Comparison of ENCODE assay signal across 16 cellular contexts in genomic region chrX:39900788-39901170, GRCh38.
DNase-seq lines count a peak whose midpoint lies in the region; ATAC-seq and TF ChIP-seq lines count a peak whose summit lies in the region.
"Had no signal": no experiment of that assay in that cellular context is flagged by ENCODE, and none has a peak within 500 bp of the region (broad histone marks: within the 10 kb centered on the region; RNA-seq: fewer than 3 reads in every experiment).

No MANE protein-coding gene starts in this region.

- 24% methylated on average over 11 of the region's 11 CpGs for WGBS in smooth muscle cell (ENCODE audit: low lambda C conversion rate)

- H3K79me2 ChIP-seq in smooth muscle cell (ENCODE audit: low read depth), result no peaks in the 10 kb centered on the region

- no peaks in the 10 kb centered on the region for H3K27me3 ChIP-seq in smooth muscle cell (ENCODE audit: low read depth)

- H4K20me1 ChIP-seq in smooth muscle cell (ENCODE audit: low read depth), result no peaks in the 10 kb centered on the region

- H3K9me3 Mint-ChIP-seq in natural killer cell, result no peaks in the 10 kb centered on the region
- H3K9me3 Mint-ChIP-seq: natural killer cell treated with Interleukin-12 subunit alpha and Interleukin-12 subunit beta and Interleukin-15 and Interleukin-18, amount 100 ng/mL, for 72 hours; stimulated activated memory B cell treated with anti-CD40 and anti-IgM and Interleukin-4, amounts not matched to agents 10 μg/mL and 1 μg/mL and 100 μg/mL, for 72 hours had no signal

- H3F3A ChIP-seq in smooth muscle cell (ENCODE audit: low read depth), result peaks cover 4% of the 10 kb centered on the region

- no peaks in the 10 kb centered on the region for H3K36me3 Mint-ChIP-seq in natural killer cell
- H3K36me3 Mint-ChIP-seq: natural killer cell treated with Interleukin-12 subunit alpha and Interleukin-12 subunit beta and Interleukin-15 and Interleukin-18, amount 100 ng/mL, for 72 hours; stimulated activated memory B cell treated with anti-CD40 and anti-IgM and Interleukin-4, amounts not matched to agents 10 μg/mL and 1 μg/mL and 100 μg/mL, for 72 hours had no signal

- no peak for ATAC-seq in natural killer cell
- ATAC-seq in GM19324 (IDR thresholded peaks at IDR 0.05; ENCODE audit: low FRiP score, unreplicated experiment), result no peak
- ATAC-seq: K562; natural killer cell treated with Interleukin-12 subunit alpha and Interleukin-12 subunit beta and Interleukin-15 and Interleukin-18, amount 100 ng/mL, for 72 hours; stimulated activated memory B cell treated with anti-CD40 and anti-IgM and Interleukin-4, amounts not matched to agents 10 μg/mL and 1 μg/mL and 100 μg/mL, for 72 hours had no signal

- H3K4me3 Mint-ChIP-seq in natural killer cell, result no peak overlapping the region
- H3K4me3 Mint-ChIP-seq: natural killer cell treated with Interleukin-12 subunit alpha and Interleukin-12 subunit beta and Interleukin-15 and Interleukin-18, amount 100 ng/mL, for 72 hours; stimulated activated memory B cell treated with anti-CD40 and anti-IgM and Interleukin-4, amounts not matched to agents 10 μg/mL and 1 μg/mL and 100 μg/mL, for 72 hours had no signal

- H3K4me1 ChIP-seq in smooth muscle cell (ENCODE audit: low read depth), result peaks cover 39% of the 10 kb centered on the region

- no peak overlapping the region for H3K27ac ChIP-seq in smooth muscle cell (ENCODE audit: low read depth)

- peaks cover 13 to 44% of the 10 kb centered on the region in 2 donors for H3K27me3 Mint-ChIP-seq in natural killer cell (ENCODE audit: low read depth in 2 of 2)

- H3K4me2 ChIP-seq in smooth muscle cell, result peak overlapping the region; percentile 79

- H3K4me1 Mint-ChIP-seq in natural killer cell, result peaks cover 0 to 7% of the 10 kb centered on the region in 2 donors

- H3K4me3 ChIP-seq in fibroblast of villous mesenchyme (ENCODE audit: low read depth, low read length), result no peak overlapping the region
- H3K4me3 ChIP-seq in smooth muscle cell, result peak overlapping the region; percentile 10
- H3K4me3 ChIP-seq: K562 had no signal

- H2AFZ ChIP-seq in smooth muscle cell (ENCODE audit: low read depth), result peak overlapping the region; percentile 53

- H3K27ac Mint-ChIP-seq in natural killer cell, result no peak overlapping the region
- H3K27ac Mint-ChIP-seq: natural killer cell treated with Interleukin-12 subunit alpha and Interleukin-12 subunit beta and Interleukin-15 and Interleukin-18, amount 100 ng/mL, for 72 hours; stimulated activated memory B cell treated with anti-CD40 and anti-IgM and Interleukin-4, amounts not matched to agents 10 μg/mL and 1 μg/mL and 100 μg/mL, for 72 hours had no signal

- no peaks in the 10 kb centered on the region for H3K9me3 ChIP-seq in smooth muscle cell (replicated peaks; ENCODE audit: low read depth)

- intact Hi-C loops in natural killer cell (cut with micrococcal nuclease), result no loop called here

- no peak for TF ChIP-seq CTCF in fibroblast of villous mesenchyme (IDR thresholded peaks at IDR 0.05; ENCODE audit: insufficient read depth, low read depth, low read length)
- TF ChIP-seq CTCF in smooth muscle cell (IDR thresholded peaks at IDR 0.05; ENCODE audit: borderline replicate concordance, insufficient read depth, poor library complexity, severe bottlenecking), result no peak
- no peak for TF ChIP-seq CTCF in natural killer cell (IDR thresholded peaks at IDR 0.05)

- H3K36me3 ChIP-seq in smooth muscle cell (ENCODE audit: low read depth), result no peaks in the 10 kb centered on the region

- DNase-seq in NCI-H510A treated with DMSO at 0.1 percent for 48 hours (lab: John Stamatoyannopoulos, UW), result peak; percentile 26
- DNase-seq in NCI-H510A (lab: John Stamatoyannopoulos, UW), result no peak
- peak; percentile 36 for DNase-seq in NCI-H345 treated with DMSO at 0.1 percent for 48 hours (lab: John Stamatoyannopoulos, UW; ENCODE audit: unreplicated experiment)
- DNase-seq in fibroblast of villous mesenchyme (ENCODE audit: low read depth), result peak; percentile 12
- DNase-seq in smooth muscle cell (lab: John Stamatoyannopoulos, UW; ENCODE audit: unreplicated experiment), result peak; percentile 1
- DNase-seq in natural killer cell, result no peak
- DNase-seq in activated CD4-positive, alpha-beta T cell treated with anti-CD3 and anti-CD28 coated beads for 48 hours, result no peak
- DNase-seq: ACHN; activated CD8-positive, alpha-beta memory T cell treated with anti-CD3 and anti-CD28 coated beads, Interleukin-2, amount 50 U/mL, for 4 hours; HCEC 1CT; stimulated activated CD4-positive, alpha-beta T cell treated with anti-CD3 and anti-CD28 coated beads, Interleukin-15, amount 100 ng/mL, for 24 hours; T-helper 2 cell had no signal

- H3K9ac ChIP-seq in smooth muscle cell (ENCODE audit: low read depth), result no peak overlapping the region

Comparison
In these comparisons a context has a peak if more than half of its experiments do, and no peak if none do; other contexts are left out.
1. DNase-seq: peak in NCI-H510A treated with DMSO at 0.1 percent for 48 hours (single experiment), NCI-H345 treated with DMSO at 0.1 percent for 48 hours (single experiment), fibroblast of villous mesenchyme (single experiment) and smooth muscle cell (single experiment); none in NCI-H510A (single experiment), natural killer cell (single experiment) and activated CD4-positive, alpha-beta T cell treated with anti-CD3 and anti-CD28 coated beads for 48 hours (single experiment).